In the genomic region with DNA sequence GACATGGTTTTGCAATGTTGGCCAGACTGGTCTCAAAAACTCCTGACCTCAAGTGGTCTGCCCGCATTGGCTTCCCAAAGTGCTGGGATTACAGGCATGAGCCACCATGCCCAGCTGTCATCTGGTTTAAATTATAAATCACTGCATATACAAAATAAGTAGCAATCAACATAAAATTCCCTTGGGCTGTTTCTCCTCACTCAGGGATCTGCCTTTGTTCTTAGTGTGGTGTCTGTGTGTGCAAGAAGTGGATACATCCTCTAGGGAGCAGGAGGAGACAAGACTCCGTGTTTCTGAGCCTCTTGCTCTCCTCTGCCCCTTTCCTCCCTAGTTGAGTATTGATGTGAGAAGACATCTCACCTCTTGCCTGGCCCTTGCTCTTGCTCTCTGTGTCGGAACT, we compare ENCODE assay signal across 12 cellular contexts.
DNase-seq lines count a peak whose midpoint lies in the region; ATAC-seq and TF ChIP-seq lines count a peak whose summit lies in the region.
"Had no signal": no experiment of that assay in that cellular context is flagged by ENCODE, and none has a peak within 500 bp of the region (broad histone marks: within the 10 kb centered on the region; RNA-seq: fewer than 3 reads in every experiment).

No MANE protein-coding gene starts in this region.

- POLR2A ChIA-PET in GM10248 (lab: Yijun Ruan, JAX), result no interaction called here

- H3K4me1 ChIP-seq in RWPE2 (ENCODE audit: insufficient read depth, poor library complexity, severe bottlenecking), result no peaks in the 10 kb centered on the region

- no peaks in the 10 kb centered on the region for H3K36me3 ChIP-seq in RWPE2 (ENCODE audit: low read depth)

- no peak overlapping the region for H3K4me3 Mint-ChIP-seq in stimulated activated effector memory CD8-positive, alpha-beta T cell treated with anti-CD3 and anti-CD28 coated beads, Interleukin-12 subunit alpha, Interleukin-12 subunit beta, amount 100 ng/mL, for 72 hours
- no peak overlapping the region for H3K4me3 Mint-ChIP-seq in HFFc6
- H3K4me3 Mint-ChIP-seq: activated B cell treated with CpG ODN at 0.5 μM for 24 hours; activated T-helper 17 cell treated with anti-CD3 and anti-CD28 coated beads, Interleukin-2, amount 50 U/mL, for 72 hours; CD14-positive monocyte had no signal

- DNase-seq in AG08395 (ENCODE audit: low spot score), result peak; percentile 29
- no peak for DNase-seq in GM10248 (ENCODE audit: extremely low spot score)
- DNase-seq in RWPE2 (ENCODE audit: low spot score), result no peak
- DNase-seq in fibroblast of peridontal ligament (ENCODE audit: extremely low read depth), result peak; percentile 67
- no peak for DNase-seq in GOT3 (lab: John Stamatoyannopoulos, UW)
- DNase-seq in stimulated activated effector memory CD8-positive, alpha-beta T cell treated with anti-CD3 and anti-CD28 coated beads, Interleukin-12 subunit alpha, Interleukin-12 subunit beta, amount 100 ng/mL, for 72 hours (ENCODE audit: low spot score in 2 of 2), result no peak
- no peak for DNase-seq in HFFc6
- DNase-seq: activated B cell treated with CpG ODN at 0.5 μM for 24 hours, dorsolateral prefrontal cortex had no signal

- no peak overlapping the region for H3K27ac ChIP-seq in RWPE2 (ENCODE audit: poor library complexity, severe bottlenecking)

- no peak overlapping the region for H3K27ac Mint-ChIP-seq in stimulated activated effector memory CD8-positive, alpha-beta T cell treated with anti-CD3 and anti-CD28 coated beads, Interleukin-12 subunit alpha, Interleukin-12 subunit beta, amount 100 ng/mL, for 72 hours
- H3K27ac Mint-ChIP-seq in HFFc6, result no peak overlapping the region
- H3K27ac Mint-ChIP-seq: activated B cell treated with CpG ODN at 0.5 μM for 24 hours; activated T-helper 17 cell treated with anti-CD3 and anti-CD28 coated beads, Interleukin-2, amount 50 U/mL, for 72 hours; CD14-positive monocyte had no signal

- no peaks in the 10 kb centered on the region for H3K9me3 Mint-ChIP-seq in stimulated activated effector memory CD8-positive, alpha-beta T cell treated with anti-CD3 and anti-CD28 coated beads, Interleukin-12 subunit alpha, Interleukin-12 subunit beta, amount 100 ng/mL, for 72 hours
- no peaks in the 10 kb centered on the region for H3K9me3 Mint-ChIP-seq in HFFc6
- H3K9me3 Mint-ChIP-seq: activated B cell treated with CpG ODN at 0.5 μM for 24 hours; activated T-helper 17 cell treated with anti-CD3 and anti-CD28 coated beads, Interleukin-2, amount 50 U/mL, for 72 hours had no signal

- peaks cover 9% of the 10 kb centered on the region for H3K4me1 Mint-ChIP-seq in stimulated activated effector memory CD8-positive, alpha-beta T cell treated with anti-CD3 and anti-CD28 coated beads, Interleukin-12 subunit alpha, Interleukin-12 subunit beta, amount 100 ng/mL, for 72 hours
- H3K4me1 Mint-ChIP-seq in HFFc6 (ENCODE audit: low read depth), result peaks cover 6% of the 10 kb centered on the region

- H3K27me3 Mint-ChIP-seq in HFFc6 (ENCODE audit: insufficient read depth), result peaks cover 1% of the 10 kb centered on the region; the same call in 1 of the 2 replicates
- H3K27me3 Mint-ChIP-seq: activated T-helper 17 cell treated with anti-CD3 and anti-CD28 coated beads, Interleukin-2, amount 50 U/mL, for 72 hours had no signal

- no peak overlapping the region for H3K4me3 ChIP-seq in RWPE2 (ENCODE audit: severe bottlenecking)
- H3K4me3 ChIP-seq: dorsolateral prefrontal cortex had no signal

- CTCF ChIA-PET in GM10248 (lab: Yijun Ruan, JAX), result interaction anchor here (0.6 to 6.7 kb wide), 9 partner anchors 11 to 219 kb away, joined by 3 to 125 read pairs (median 24); partner anchors contain the start of gene OPN5

- ATAC-seq in RWPE2 (ENCODE audit: low read depth), result peak; percentile 82
- ATAC-seq in HG02763 (IDR thresholded peaks at IDR 0.05; ENCODE audit: unreplicated experiment), result no peak
- no peak for ATAC-seq in stimulated activated effector memory CD8-positive, alpha-beta T cell treated with anti-CD3 and anti-CD28 coated beads, Interleukin-12 subunit alpha, Interleukin-12 subunit beta, amount 100 ng/mL, for 72 hours
- ATAC-seq: activated T-helper 17 cell treated with anti-CD3 and anti-CD28 coated beads, Interleukin-2, amount 50 U/mL, for 72 hours had no signal

- TF ChIP-seq CTCF in GM10248 (IDR thresholded peaks at IDR 0.05; ENCODE audit: control extremely low read depth, extremely low read depth, low read depth, missing control alignments), result peak; percentile 17
- peak; percentile 58 for TF ChIP-seq CTCF in RWPE2 (IDR thresholded peaks at IDR 0.05; ENCODE audit: poor library complexity, severe bottlenecking)
- TF ChIP-seq CTCF in HFFc6 (IDR thresholded peaks at IDR 0.05), result no peak

- no peaks in the 10 kb centered on the region for H3K27me3 ChIP-seq in RWPE2 (ENCODE audit: insufficient read depth, poor library complexity, severe bottlenecking)
- H3K27me3 ChIP-seq: dorsolateral prefrontal cortex had no signal

- H3K9me3 ChIP-seq in RWPE2 (ENCODE audit: severe bottlenecking), result no peaks in the 10 kb centered on the region

- no peaks in the 10 kb centered on the region for H3K36me3 Mint-ChIP-seq in stimulated activated effector memory CD8-positive, alpha-beta T cell treated with anti-CD3 and anti-CD28 coated beads, Interleukin-12 subunit alpha, Interleukin-12 subunit beta, amount 100 ng/mL, for 72 hours
- H3K36me3 Mint-ChIP-seq in HFFc6 (ENCODE audit: low read depth), result no peaks in the 10 kb centered on the region
- H3K36me3 Mint-ChIP-seq: CD14-positive monocyte had no signal

Comparison
In these comparisons a context has a peak if more than half of its experiments do, and no peak if none do; other contexts are left out.
1. DNase-seq: peak in AG08395 (single experiment) and fibroblast of peridontal ligament (single experiment); none in GM10248 (single experiment), RWPE2 (single experiment), GOT3 (single experiment), stimulated activated effector memory CD8-positive, alpha-beta T cell treated with anti-CD3 and anti-CD28 coated beads, Interleukin-12 subunit alpha, Interleukin-12 subunit beta, amount 100 ng/mL, for 72 hours (0 of 2) and HFFc6 (single experiment).